ENCODE assay signal across 8 cellular contexts in genomic region chr19:4304509-4305252, GRCh38. TPM values are rescaled to one million over a fixed set of nuclear protein-coding genes. Genes with fewer than 3 reads are reported as not detected.
DNase-seq lines count a peak whose midpoint lies in the region; ATAC-seq and TF ChIP-seq lines count a peak whose summit lies in the region.

Gene FSD1 (plus strand): TSS chr19:4304598. CDS start chr19:4304747, 149 bp downstream.

- in situ Hi-C loops in KBM-7 (cut with MboI; ENCODE audit: low pct_unique_long_range_greater_than_20kb, low sequenced_read_pairs) = no loop called here

- H3K4me3 ChIP-seq in kidney epithelial cell (ENCODE audit: low read depth, low read length) = peak within 1 kb of the TSS; percentile 50

- TF ChIP-seq CTCF in kidney epithelial cell (IDR thresholded peaks at IDR 0.05; ENCODE audit: insufficient read depth, low read length, poor library complexity, severe bottlenecking) = no peak

- H3K36me3 ChIP-seq in kidney epithelial cell (ENCODE audit: control insufficient read depth, insufficient read depth, low read length) = no peaks in the 10 kb centered on the region

- DNase-seq in DMS 273 treated with DMSO at 0.1 percent for 48 hours (lab: John Stamatoyannopoulos, UW) = peak; percentile 58
- peak; percentile 54 for DNase-seq in KBM-7
- peak in 4 of 5 donors; percentile 32 to 68 (median 44) for DNase-seq in T-helper 1 cell
- peak in 39 of 58 donors; percentile 5 to 69 (median 25) for DNase-seq in anterior cingulate cortex (lab: John Stamatoyannopoulos, UW)
- no peak for DNase-seq in kidney epithelial cell (ENCODE audit: low read depth)
- DNase-seq in stimulated activated CD8-positive, alpha-beta memory T cell treated with anti-CD3 and anti-CD28 coated beads, Interleukin-15, amount 100 ng/mL, for 4 hours (ENCODE audit: low read depth in 2 of 2) = peak; percentile 30 to 38

- no peaks in the 10 kb centered on the region for H3K27me3 ChIP-seq in kidney epithelial cell (ENCODE audit: control insufficient read depth, insufficient read depth, low read length)

- ATAC-seq in GM21390 (IDR thresholded peaks at IDR 0.05; ENCODE audit: unreplicated experiment) (no peak), GM18909 (IDR thresholded peaks at IDR 0.05; ENCODE audit: poor library complexity, unreplicated experiment) (no peak)

RNA-seq across cellular contexts. Expression of gene FSD1, which starts in this region (rescaled TPM):
- 11.3 and 13.2 TPM in 2 replicates for total RNA-seq in kidney epithelial cell
